2 cellular contexts compared by ENCODE assay signal in the genomic region with DNA sequence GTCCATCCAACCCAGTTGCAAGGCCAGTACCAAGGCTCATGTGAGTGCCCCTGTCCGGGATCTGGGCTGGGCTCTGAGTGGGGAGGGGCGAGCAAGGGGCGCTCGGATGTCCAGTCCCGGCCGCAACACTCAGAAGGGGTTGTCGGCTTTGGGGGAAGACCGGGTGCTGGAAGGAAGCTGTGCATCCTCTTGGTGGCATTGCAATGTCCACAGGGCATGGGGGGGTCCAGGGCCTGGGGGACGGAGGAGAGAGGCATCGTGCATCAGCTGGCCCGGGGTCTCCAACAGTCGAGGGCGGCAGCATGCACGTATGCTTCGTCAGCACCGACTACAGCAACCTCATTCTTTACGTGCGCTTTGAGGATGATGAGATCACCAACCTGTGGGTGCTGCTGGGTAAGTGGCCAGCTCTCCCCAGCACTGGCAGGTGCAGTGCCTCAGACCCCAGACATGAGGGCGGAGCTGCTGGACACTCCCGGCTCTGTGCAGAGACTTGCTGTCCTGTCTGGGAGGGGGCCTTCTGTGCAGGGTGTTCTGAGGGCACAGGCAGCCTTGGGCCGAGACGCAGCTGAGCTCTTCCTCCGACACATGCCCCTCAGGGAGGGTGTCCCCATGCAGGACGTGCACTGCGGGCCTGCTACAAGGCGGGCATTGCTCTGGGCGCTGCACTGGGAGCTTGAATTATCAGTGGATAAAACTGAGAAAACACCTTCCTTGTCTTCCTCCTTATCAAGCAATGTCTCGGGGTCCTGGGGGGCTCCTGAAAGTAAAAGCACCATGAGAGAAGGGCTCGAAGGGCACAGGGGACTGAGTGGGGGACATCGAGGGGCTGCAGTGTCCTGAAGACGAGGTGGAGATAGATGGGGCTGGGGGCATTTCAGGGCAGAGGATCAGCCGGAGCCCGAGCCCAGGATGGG.
TF ChIP-seq lines count a peak whose summit lies in the region.

No MANE protein-coding gene starts in this region.

TF ChIP-seq in IMR-90, 13 proteins besides CTCF, POLR2A, EP300 and RAD21:
- TF ChIP-seq MAZ (IDR thresholded peaks at IDR 0.05; ENCODE audit: borderline replicate concordance, low read depth, low read length) (no peak), SMC3 (IDR thresholded peaks at IDR 0.05; ENCODE audit: low read depth, low read length) (no peak), NFE2L2 (IDR thresholded peaks at IDR 0.05; ENCODE audit: low read depth, low read length) (no peak), MAFK (IDR thresholded peaks at IDR 0.05; ENCODE audit: low read depth, low read length) (no peak), RCOR1 (IDR thresholded peaks at IDR 0.05; ENCODE audit: insufficient replicate concordance, low read length) (no peak), RFX5 (IDR thresholded peaks at IDR 0.05; ENCODE audit: low read depth, low read length) (no peak)
- TF ChIP-seq, protein P1, sequence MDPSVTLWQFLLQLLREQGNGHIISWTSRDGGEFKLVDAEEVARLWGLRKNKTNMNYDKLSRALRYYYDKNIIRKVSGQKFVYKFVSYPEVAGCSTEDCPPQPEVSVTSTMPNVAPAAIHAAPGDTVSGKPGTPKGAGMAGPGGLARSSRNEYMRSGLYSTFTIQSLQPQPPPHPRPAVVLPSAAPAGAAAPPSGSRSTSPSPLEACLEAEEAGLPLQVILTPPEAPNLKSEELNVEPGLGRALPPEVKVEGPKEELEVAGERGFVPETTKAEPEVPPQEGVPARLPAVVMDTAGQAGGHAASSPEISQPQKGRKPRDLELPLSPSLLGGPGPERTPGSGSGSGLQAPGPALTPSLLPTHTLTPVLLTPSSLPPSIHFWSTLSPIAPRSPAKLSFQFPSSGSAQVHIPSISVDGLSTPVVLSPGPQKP (IDR thresholded peaks at IDR 0.05; ENCODE audit: borderline replicate concordance, low read depth, low read length) = no peak

TF ChIP-seq in H1, 55 proteins besides CTCF, POLR2A, EP300 and RAD21:
- no peak for TF ChIP-seq TAF7 (optimal IDR thresholded peaks at IDR 0.05; ENCODE audit: borderline replicate concordance, low read depth, low read length)
- no peak for TF ChIP-seq HDAC2 (IDR thresholded peaks at IDR 0.05; ENCODE audit: borderline replicate concordance in 1 of 2, low read depth in 2 of 2, low read length in 2 of 2)
- no peak for TF ChIP-seq CHD2 (IDR thresholded peaks at IDR 0.05; ENCODE audit: low read length)
- TF ChIP-seq YY1 (IDR thresholded peaks at IDR 0.05; ENCODE audit: low read depth, low read length) = no peak
- TF ChIP-seq, protein P2, sequence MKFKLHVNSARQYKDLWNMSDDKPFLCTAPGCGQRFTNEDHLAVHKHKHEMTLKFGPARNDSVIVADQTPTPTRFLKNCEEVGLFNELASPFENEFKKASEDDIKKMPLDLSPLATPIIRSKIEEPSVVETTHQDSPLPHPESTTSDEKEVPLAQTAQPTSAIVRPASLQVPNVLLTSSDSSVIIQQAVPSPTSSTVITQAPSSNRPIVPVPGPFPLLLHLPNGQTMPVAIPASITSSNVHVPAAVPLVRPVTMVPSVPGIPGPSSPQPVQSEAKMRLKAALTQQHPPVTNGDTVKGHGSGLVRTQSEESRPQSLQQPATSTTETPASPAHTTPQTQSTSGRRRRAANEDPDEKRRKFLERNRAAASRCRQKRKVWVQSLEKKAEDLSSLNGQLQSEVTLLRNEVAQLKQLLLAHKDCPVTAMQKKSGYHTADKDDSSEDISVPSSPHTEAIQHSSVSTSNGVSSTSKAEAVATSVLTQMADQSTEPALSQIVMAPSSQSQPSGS (IDR thresholded peaks at IDR 0.05; ENCODE audit: low read length) = no peak
- TF ChIP-seq TBP (IDR thresholded peaks at IDR 0.05; ENCODE audit: low read depth, low read length) = no peak
- TF ChIP-seq ZNF274 (IDR thresholded peaks at IDR 0.05; ENCODE audit: borderline replicate concordance, extremely low read depth, low read length) = no peak
- no peak for TF ChIP-seq RFX5 (IDR thresholded peaks at IDR 0.05; ENCODE audit: borderline replicate concordance, low read depth, low read length)
- TF ChIP-seq PHF8 (conservative IDR thresholded peaks at IDR 0.05; ENCODE audit: low read depth, low read length) = no peak
- TF ChIP-seq, protein P3, sequence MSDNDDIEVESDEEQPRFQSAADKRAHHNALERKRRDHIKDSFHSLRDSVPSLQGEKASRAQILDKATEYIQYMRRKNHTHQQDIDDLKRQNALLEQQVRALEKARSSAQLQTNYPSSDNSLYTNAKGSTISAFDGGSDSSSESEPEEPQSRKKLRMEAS (IDR thresholded peaks at IDR 0.05) = no peak
- no peak for TF ChIP-seq CEBPB (IDR thresholded peaks at IDR 0.05; ENCODE audit: low read depth, low read length)
- no peak for TF ChIP-seq SP1 (IDR thresholded peaks at IDR 0.05; ENCODE audit: low read depth, low read length)
- TF ChIP-seq BCL11A (IDR thresholded peaks at IDR 0.05; ENCODE audit: low read depth in 2 of 2, low read length in 2 of 2) = no peak
- TF ChIP-seq EZH2 (IDR thresholded peaks at IDR 0.05; ENCODE audit: low read depth, low read length, severe bottlenecking) = no peak
- TF ChIP-seq, protein P4, sequence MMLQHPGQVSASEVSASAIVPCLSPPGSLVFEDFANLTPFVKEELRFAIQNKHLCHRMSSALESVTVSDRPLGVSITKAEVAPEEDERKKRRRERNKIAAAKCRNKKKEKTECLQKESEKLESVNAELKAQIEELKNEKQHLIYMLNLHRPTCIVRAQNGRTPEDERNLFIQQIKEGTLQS (IDR thresholded peaks at IDR 0.05; ENCODE audit: insufficient read depth, low read depth, low read length) = no peak
- TF ChIP-seq RNF2 (IDR thresholded peaks at IDR 0.05; ENCODE audit: borderline replicate concordance, low read depth, low read length, missing control alignments, poor library complexity, severe bottlenecking) = no peak
- TF ChIP-seq CHD1 (IDR thresholded peaks at IDR 0.05; ENCODE audit: low read depth, low read length) = no peak
